In the genomic region with DNA sequence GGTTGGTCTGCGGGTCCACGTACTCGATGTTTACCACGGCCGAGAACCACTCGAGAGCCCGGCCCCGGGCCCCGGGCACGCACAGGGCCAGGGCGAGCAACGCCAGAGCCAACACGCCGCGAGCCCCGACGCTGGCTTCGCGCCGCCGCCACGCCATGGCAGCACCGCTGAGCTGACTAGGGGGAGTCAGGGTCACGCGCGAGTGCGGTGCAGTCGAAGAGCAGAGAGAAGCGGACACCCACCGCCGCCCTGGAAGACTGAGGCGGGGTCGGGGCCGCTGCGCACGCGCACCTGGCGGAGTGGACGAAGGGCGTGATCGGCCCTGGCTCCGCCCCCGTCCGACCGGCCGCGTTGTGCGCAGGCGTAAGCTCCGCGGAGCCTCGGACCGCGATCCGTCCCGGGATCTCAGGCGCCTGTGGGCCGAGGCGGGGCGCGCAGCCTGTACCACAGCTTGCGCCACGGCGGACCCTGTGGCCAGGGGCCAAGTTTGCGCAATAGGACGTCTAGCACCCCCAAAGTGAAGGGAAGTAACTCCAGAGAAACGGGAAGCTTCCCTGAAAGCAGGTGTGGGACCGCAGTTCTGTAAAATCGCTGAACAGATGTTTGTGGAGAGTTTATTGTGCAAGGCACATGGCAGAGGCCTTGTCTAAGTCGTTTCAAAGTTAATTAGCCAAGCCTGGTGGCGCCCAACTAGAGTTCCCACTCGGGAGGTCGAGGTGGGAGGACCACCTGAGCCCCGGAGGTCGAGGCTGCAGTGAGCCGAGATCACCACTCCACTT, we compare ENCODE assay signal across 1 cellular context.
TF ChIP-seq lines count a peak whose summit lies in the region.

A gene with protein sequence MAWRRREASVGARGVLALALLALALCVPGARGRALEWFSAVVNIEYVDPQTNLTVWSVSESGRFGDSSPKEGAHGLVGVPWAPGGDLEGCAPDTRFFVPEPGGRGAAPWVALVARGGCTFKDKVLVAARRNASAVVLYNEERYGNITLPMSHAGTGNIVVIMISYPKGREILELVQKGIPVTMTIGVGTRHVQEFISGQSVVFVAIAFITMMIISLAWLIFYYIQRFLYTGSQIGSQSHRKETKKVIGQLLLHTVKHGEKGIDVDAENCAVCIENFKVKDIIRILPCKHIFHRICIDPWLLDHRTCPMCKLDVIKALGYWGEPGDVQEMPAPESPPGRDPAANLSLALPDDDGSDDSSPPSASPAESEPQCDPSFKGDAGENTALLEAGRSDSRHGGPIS (minus strand): TSS at position 270 of the 779 bp plus-strand sequence. CDS start 113 bp downstream, at position 157.

TF ChIP-seq in K562, 482 proteins besides CTCF, POLR2A, EP300 and RAD21 (continued from another document and continues in another):
- TF ChIP-seq, protein P1, sequence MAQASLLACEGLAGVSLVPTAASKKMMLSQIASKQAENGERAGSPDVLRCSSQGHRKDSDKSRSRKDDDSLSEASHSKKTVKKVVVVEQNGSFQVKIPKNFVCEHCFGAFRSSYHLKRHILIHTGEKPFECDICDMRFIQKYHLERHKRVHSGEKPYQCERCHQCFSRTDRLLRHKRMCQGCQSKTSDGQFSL (CRISPR knock-in tag; IDR thresholded peaks at IDR 0.05): peak; percentile 77
- TF ChIP-seq, protein P1 (tag; IDR thresholded peaks at IDR 0.05): no peak
- TF ChIP-seq DPF2 (IDR thresholded peaks at IDR 0.05) (peak; percentile 66; the same call in 1 of the 2 replicates), SMARCC2 (IDR thresholded peaks at IDR 0.05; ENCODE audit: low read depth) (no peak; the same call in 1 of the 2 replicates), CTBP1 (IDR thresholded peaks at IDR 0.05; ENCODE audit: borderline replicate concordance) (peak; percentile 77), TCFL5 (CRISPR knock-in tag; conservative IDR thresholded peaks at IDR 0.05) (no peak), CBFB (CRISPR knock-in tag; IDR thresholded peaks at IDR 0.05) (no peak), ZBED1 (IDR thresholded peaks at IDR 0.05) (no peak), BRF1 (IDR thresholded peaks at IDR 0.05; ENCODE audit: borderline replicate concordance, extremely low read depth, insufficient read length) (no peak), FOXK2 (conservative IDR thresholded peaks at IDR 0.05 in 1 of 2, IDR thresholded peaks at IDR 0.05 in 1 of 2; ENCODE audit: low read depth in 2 of 2) (0 out of 4 replicates have a peak, but pooled peaks of 1 of the 2 experiments have one; percentile 29), PHB2 (IDR thresholded peaks at IDR 0.05; ENCODE audit: low read depth) (no peak), CBX1 (IDR thresholded peaks at IDR 0.05; ENCODE audit: low read depth) (peak; percentile 69; the same call in 1 of the 2 replicates), U2AF2 (optimal IDR thresholded peaks at IDR 0.05; ENCODE audit: low read depth, low read length) (no peak), HDAC3 (IDR thresholded peaks at IDR 0.05; ENCODE audit: borderline replicate concordance, partially characterized antibody) (no peak), ZNF263 (CRISPR knock-in tag; IDR thresholded peaks at IDR 0.05; ENCODE audit: borderline replicate concordance) (no peak), ZFP30 (CRISPR knock-in tag; IDR thresholded peaks at IDR 0.05; ENCODE audit: borderline replicate concordance) (no peak), HDAC2 (IDR thresholded peaks at IDR 0.05) (peak; percentile 62), STAT6 (CRISPR knock-in tag; IDR thresholded peaks at IDR 0.05) (no peak), ZC3H8 (IDR thresholded peaks at IDR 0.05) (no peak), BCL6 (CRISPR knock-in tag; IDR thresholded peaks at IDR 0.05) (no peak), ZNF707 (CRISPR knock-in tag; conservative IDR thresholded peaks at IDR 0.05) (no peak), MCM3 (IDR thresholded peaks at IDR 0.05) (no peak), KAT7 (CRISPR knock-in tag; IDR thresholded peaks at IDR 0.05; ENCODE audit: borderline replicate concordance) (no peak; the same call in 1 of the 2 replicates), ZNF436 (CRISPR knock-in tag; IDR thresholded peaks at IDR 0.05) (no peak), MCM5 (IDR thresholded peaks at IDR 0.05; ENCODE audit: low read depth) (no peak), XRCC3 (IDR thresholded peaks at IDR 0.05) (no peak), MYNN (IDR thresholded peaks at IDR 0.05) (no peak), MYNN (CRISPR knock-in tag; IDR thresholded peaks at IDR 0.05) (no peak), ZNF609 (CRISPR knock-in tag; IDR thresholded peaks at IDR 0.05; ENCODE audit: borderline replicate concordance) (peak; percentile 53; the same call in 1 of the 2 replicates), SNIP1 (IDR thresholded peaks at IDR 0.05; ENCODE audit: low read depth) (no peak), MAFF (IDR thresholded peaks at IDR 0.05; ENCODE audit: low read length) (no peak), ZNF239 (CRISPR knock-in tag; IDR thresholded peaks at IDR 0.05) (no peak)
- TF ChIP-seq, protein P2, sequence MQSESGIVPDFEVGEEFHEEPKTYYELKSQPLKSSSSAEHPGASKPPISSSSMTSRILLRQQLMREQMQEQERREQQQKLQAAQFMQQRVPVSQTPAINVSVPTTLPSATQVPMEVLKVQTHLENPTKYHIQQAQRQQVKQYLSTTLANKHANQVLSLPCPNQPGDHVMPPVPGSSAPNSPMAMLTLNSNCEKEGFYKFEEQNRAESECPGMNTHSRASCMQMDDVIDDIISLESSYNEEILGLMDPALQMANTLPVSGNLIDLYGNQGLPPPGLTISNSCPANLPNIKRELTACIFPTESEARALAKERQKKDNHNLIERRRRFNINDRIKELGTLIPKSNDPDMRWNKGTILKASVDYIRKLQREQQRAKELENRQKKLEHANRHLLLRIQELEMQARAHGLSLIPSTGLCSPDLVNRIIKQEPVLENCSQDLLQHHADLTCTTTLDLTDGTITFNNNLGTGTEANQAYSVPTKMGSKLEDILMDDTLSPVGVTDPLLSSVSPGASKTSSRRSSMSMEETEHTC (IDR thresholded peaks at IDR 0.05): peak; percentile 45; the same call in 1 of the 2 replicates
- TF ChIP-seq, protein P3, sequence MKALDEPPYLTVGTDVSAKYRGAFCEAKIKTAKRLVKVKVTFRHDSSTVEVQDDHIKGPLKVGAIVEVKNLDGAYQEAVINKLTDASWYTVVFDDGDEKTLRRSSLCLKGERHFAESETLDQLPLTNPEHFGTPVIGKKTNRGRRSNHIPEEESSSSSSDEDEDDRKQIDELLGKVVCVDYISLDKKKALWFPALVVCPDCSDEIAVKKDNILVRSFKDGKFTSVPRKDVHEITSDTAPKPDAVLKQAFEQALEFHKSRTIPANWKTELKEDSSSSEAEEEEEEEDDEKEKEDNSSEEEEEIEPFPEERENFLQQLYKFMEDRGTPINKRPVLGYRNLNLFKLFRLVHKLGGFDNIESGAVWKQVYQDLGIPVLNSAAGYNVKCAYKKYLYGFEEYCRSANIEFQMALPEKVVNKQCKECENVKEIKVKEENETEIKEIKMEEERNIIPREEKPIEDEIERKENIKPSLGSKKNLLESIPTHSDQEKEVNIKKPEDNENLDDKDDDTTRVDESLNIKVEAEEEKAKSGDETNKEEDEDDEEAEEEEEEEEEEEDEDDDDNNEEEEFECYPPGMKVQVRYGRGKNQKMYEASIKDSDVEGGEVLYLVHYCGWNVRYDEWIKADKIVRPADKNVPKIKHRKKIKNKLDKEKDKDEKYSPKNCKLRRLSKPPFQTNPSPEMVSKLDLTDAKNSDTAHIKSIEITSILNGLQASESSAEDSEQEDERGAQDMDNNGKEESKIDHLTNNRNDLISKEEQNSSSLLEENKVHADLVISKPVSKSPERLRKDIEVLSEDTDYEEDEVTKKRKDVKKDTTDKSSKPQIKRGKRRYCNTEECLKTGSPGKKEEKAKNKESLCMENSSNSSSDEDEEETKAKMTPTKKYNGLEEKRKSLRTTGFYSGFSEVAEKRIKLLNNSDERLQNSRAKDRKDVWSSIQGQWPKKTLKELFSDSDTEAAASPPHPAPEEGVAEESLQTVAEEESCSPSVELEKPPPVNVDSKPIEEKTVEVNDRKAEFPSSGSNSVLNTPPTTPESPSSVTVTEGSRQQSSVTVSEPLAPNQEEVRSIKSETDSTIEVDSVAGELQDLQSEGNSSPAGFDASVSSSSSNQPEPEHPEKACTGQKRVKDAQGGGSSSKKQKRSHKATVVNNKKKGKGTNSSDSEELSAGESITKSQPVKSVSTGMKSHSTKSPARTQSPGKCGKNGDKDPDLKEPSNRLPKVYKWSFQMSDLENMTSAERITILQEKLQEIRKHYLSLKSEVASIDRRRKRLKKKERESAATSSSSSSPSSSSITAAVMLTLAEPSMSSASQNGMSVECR (CRISPR knock-in tag; IDR thresholded peaks at IDR 0.05): peak; percentile 73; the same call in 1 of the 2 replicates
